In the genomic region with DNA sequence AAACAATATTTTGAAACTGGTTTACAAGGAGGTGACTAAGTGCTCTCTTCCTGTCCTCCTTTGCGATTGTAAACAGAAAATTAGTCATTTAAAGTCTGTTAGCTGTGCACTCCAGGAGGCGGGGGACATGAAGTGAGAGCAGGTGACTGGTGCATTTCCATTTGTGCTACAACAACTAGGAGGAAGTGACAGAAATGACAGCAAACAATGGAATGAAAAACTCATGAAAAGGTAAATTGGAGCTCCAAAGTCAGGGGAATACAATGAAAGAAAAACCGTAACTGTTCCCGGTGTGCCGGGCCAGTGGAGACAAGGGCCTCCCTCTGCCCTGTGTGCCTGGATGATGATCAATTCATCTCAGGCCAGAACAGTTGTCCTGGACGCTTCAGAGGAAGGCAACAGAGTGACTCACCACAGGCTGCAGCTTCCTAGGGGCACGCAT, we compare ENCODE assay signal across 9 cellular contexts.
DNase-seq lines count a peak whose midpoint lies in the region; ATAC-seq lines count a peak whose summit lies in the region.
"Had no signal": no experiment of that assay in that cellular context is flagged by ENCODE, and none has a peak within 500 bp of the region (broad histone marks: within the 10 kb centered on the region; RNA-seq: fewer than 3 reads in every experiment).

No MANE protein-coding gene starts in this region.

- in situ Hi-C loops in KBM-7 (cut with MboI; ENCODE audit: low pct_unique_long_range_greater_than_20kb, low sequenced_read_pairs), result no loop called here

- DNase-seq in 8988T (peak; percentile 24), GM04504 (ENCODE audit: low read depth) (peak; percentile 7), NCI-H748 (lab: John Stamatoyannopoulos, UW; ENCODE audit: unreplicated experiment) (peak; percentile 99), CD1c-positive myeloid dendritic cell (ENCODE audit: extremely low spot score) (no peak), NCI-H446 treated with DMSO at 0.1 percent for 48 hours (lab: John Stamatoyannopoulos, UW) (no peak), KBM-7 (no peak)
- DNase-seq: NCI-H2171 had no signal

- ATAC-seq in esophagus mucosa (peak; percentile 55), HG03520 (IDR thresholded peaks at IDR 0.05; ENCODE audit: unreplicated experiment) (no peak)

Comparison
In these comparisons a context has a peak if more than half of its experiments do, and no peak if none do; other contexts are left out.
1. DNase-seq: peak in 8988T (single experiment), GM04504 (single experiment) and NCI-H748 (single experiment); none in CD1c-positive myeloid dendritic cell (single experiment), NCI-H446 treated with DMSO at 0.1 percent for 48 hours (single experiment) and KBM-7 (single experiment).